ENCODE assay signal across 8 cellular contexts in genomic region chr3:71304684-71305083, GRCh38.
DNase-seq lines count a peak whose midpoint lies in the region; ATAC-seq and TF ChIP-seq lines count a peak whose summit lies in the region.

No MANE protein-coding gene starts in this region.

- peak overlapping the region; percentile 39 for H3K4me3 ChIP-seq in WI38 (ENCODE audit: low read depth, low read length)
- H3K4me3 ChIP-seq in fibroblast of pulmonary artery (replicated peaks; ENCODE audit: low read depth, low read length) = no peak overlapping the region

- H3K27me3 Mint-ChIP-seq in natural killer cell (ENCODE audit: low read depth in 2 of 2) = no peaks in the 10 kb centered on the region

- H3K36me3 Mint-ChIP-seq in natural killer cell = no peaks in the 10 kb centered on the region

- peaks cover 50 to 54% of the 10 kb centered on the region in 2 donors for H3K4me1 Mint-ChIP-seq in natural killer cell

- peak; percentile 23; the same call in 1 of the 2 replicates for TF ChIP-seq CTCF in WI38 (IDR thresholded peaks at IDR 0.05; ENCODE audit: low read depth, low read length)
- peak; percentile 57 for TF ChIP-seq CTCF in fibroblast of pulmonary artery (IDR thresholded peaks at IDR 0.05; ENCODE audit: low read length, missing control alignments)
- TF ChIP-seq CTCF in natural killer cell (IDR thresholded peaks at IDR 0.05) = peak; percentile 18

- intact Hi-C loops in natural killer cell (cut with micrococcal nuclease) = loop anchor here (5.0 kb wide), 2 partner anchors 278 to 297 kb away; partner anchors contain the start of gene FOXP1

- H3K9me3 Mint-ChIP-seq in natural killer cell = no peaks in the 10 kb centered on the region

- ATAC-seq in natural killer cell = no peak
- ATAC-seq in esophagus mucosa = no peak
- no peak for ATAC-seq in HG02678 (IDR thresholded peaks at IDR 0.05; ENCODE audit: unreplicated experiment)

- H3K27ac Mint-ChIP-seq in natural killer cell = peak overlapping the region; percentile 80 to 93

- DNase-seq in GDM1 (lab: John Stamatoyannopoulos, UW) (peak; percentile 24), fibroblast of pulmonary artery (ENCODE audit: low read depth) (peak; percentile 78), natural killer cell (no peak), NCI-H1105 treated with DMSO at 0.1 percent for 48 hours (lab: John Stamatoyannopoulos, UW) (no peak), SKM-1 treated with dmso at 0.1 percent for 144 hours (lab: John Stamatoyannopoulos, UW; ENCODE audit: unreplicated experiment) (no peak)

- H3K4me3 Mint-ChIP-seq in natural killer cell = peak overlapping the region; percentile 93

Comparison
In these comparisons a context has a peak if more than half of its experiments do, and no peak if none do; other contexts are left out.
1. DNase-seq: peak in GDM1 (single experiment) and fibroblast of pulmonary artery (single experiment); none in natural killer cell (single experiment), NCI-H1105 treated with DMSO at 0.1 percent for 48 hours (single experiment) and SKM-1 treated with dmso at 0.1 percent for 144 hours (single experiment).
2. Peak in every context shown above with its lines, with median percentiles within 50 percentile points of each other: CTCF ChIP-seq.